In the genomic region with DNA sequence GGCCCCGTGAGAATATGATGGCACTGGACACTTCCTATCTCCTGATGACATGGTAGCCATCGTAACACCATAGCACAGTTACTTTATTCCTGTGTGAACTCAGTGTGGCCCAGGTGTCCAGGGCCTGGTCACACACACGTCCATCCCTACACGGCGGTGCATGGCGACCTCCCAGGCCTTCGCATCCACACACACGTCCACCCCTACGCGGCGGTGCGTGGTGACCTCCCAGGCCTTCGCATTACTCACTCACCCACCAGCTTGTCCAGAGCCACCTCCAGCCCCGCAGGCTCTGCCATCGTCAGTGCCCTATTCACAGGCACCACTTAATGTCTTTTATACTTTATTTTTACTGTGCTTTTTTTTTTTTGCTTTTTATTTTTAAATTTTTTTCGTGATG, we compare ENCODE assay signal across 24 cellular contexts. TPM values are rescaled to one million over a fixed set of nuclear protein-coding genes. Genes with fewer than 3 reads are reported as not detected.
A peak's percentile ranks its signal among the peaks of the same experiment; 100 is the strongest.
DNase-seq lines count a peak whose midpoint lies in the region; ATAC-seq and TF ChIP-seq lines count a peak whose summit lies in the region.
"Had no signal": no experiment of that assay in that cellular context is flagged by ENCODE, and none has a peak within 500 bp of the region (broad histone marks: within the 10 kb centered on the region; RNA-seq: fewer than 3 reads in every experiment).

No MANE protein-coding gene starts in this region.

- TF ChIP-seq CTCF in IMR-90 (conservative IDR thresholded peaks at IDR 0.05; ENCODE audit: low read depth, low read length) (no peak), neural progenitor cell (IDR thresholded peaks at IDR 0.05) (no peak), upper lobe of right lung (IDR thresholded peaks at IDR 0.05) (no peak), PC-9 (conservative IDR thresholded peaks at IDR 0.05) (no peak)

- no peaks in the 10 kb centered on the region for H3K79me1 ChIP-seq in IMR-90 (ENCODE audit: low read depth in 1 of 2, low read length in 2 of 2)

- no peak overlapping the region for H4K5ac ChIP-seq in IMR-90 (ENCODE audit: low read depth, low read length)

- H3K36me3 ChIP-seq in IMR-90 (ENCODE audit: control insufficient read depth, insufficient read depth, low read length) (peaks cover 9% of the 10 kb centered on the region), neural progenitor cell (no peaks in the 10 kb centered on the region), upper lobe of right lung (peaks cover 9% of the 10 kb centered on the region), PC-9 (ENCODE audit: low read depth) (no peaks in the 10 kb centered on the region)
- H3K36me3 ChIP-seq: BE2C had no signal

- TF ChIP-seq POLR2A in IMR-90 (IDR thresholded peaks at IDR 0.05; ENCODE audit: low read depth, low read length) = no peak

- dilution Hi-C loops in IMR-90 (cut with HindIII; ENCODE audit: low sequenced_read_pairs, unreplicated experiment) = no loop called here

- in situ Hi-C loops in IMR-90 (cut with MboI; ENCODE audit: low sequenced_read_pairs) = loop anchor here (10.0 kb wide), 1 partner anchor 264 kb away; no protein-coding TSS in a partner anchor

- H3K9me3 ChIP-seq in IMR-90 (ENCODE audit: control insufficient read depth, insufficient read depth, low read length) (no peaks in the 10 kb centered on the region), neural progenitor cell (ENCODE audit: low read depth) (no peaks in the 10 kb centered on the region), upper lobe of right lung (no peaks in the 10 kb centered on the region), PC-9 (ENCODE audit: insufficient read depth, low read depth) (no peaks in the 10 kb centered on the region)
- H3K9me3 ChIP-seq: BE2C, BLaER1 had no signal

- no peak overlapping the region for H2BK5ac ChIP-seq in IMR-90 (ENCODE audit: low read depth, low read length, poor library complexity, severe bottlenecking)

- H3K4me1 ChIP-seq in IMR-90 (ENCODE audit: control insufficient read depth, insufficient read depth, low read length) = no peaks in the 10 kb centered on the region
- H3K4me1 ChIP-seq in neural progenitor cell = peaks cover 10% of the 10 kb centered on the region
- no peaks in the 10 kb centered on the region for H3K4me1 ChIP-seq in upper lobe of right lung
- no peaks in the 10 kb centered on the region for H3K4me1 ChIP-seq in PC-9 (replicated peaks; ENCODE audit: insufficient read depth)
- H3K4me1 ChIP-seq: BE2C had no signal

- H4K91ac ChIP-seq in IMR-90 (ENCODE audit: insufficient read depth, low read depth, low read length) = no peak overlapping the region

- peaks cover 4% of the 10 kb centered on the region for H3K9me1 ChIP-seq in IMR-90 (ENCODE audit: insufficient read depth, low read length)

- no peak overlapping the region for H3K14ac ChIP-seq in IMR-90 (replicated peaks; ENCODE audit: low read depth, low read length)

- H3K18ac ChIP-seq in IMR-90 (ENCODE audit: low read depth, low read length) = no peak overlapping the region

- H3F3A ChIP-seq in neural progenitor cell (ENCODE audit: low read depth) (peaks cover 20% of the 10 kb centered on the region), PC-9 (ENCODE audit: insufficient read depth, low read depth) (no peaks in the 10 kb centered on the region)

- intact Hi-C loops in IMR-90 (cut with micrococcal nuclease) = no loop called here
- intact Hi-C loops in upper lobe of right lung (cut with DNase I) = loop anchor here (5.0 to 10.0 kb wide), 2 partner anchors 157 to 264 kb away; no protein-coding TSS in a partner anchor
- intact Hi-C loops in PC-9 (cut with micrococcal nuclease; ENCODE audit: unreplicated experiment) = no loop called here

- peak overlapping the region; percentile 57 for H3K27ac Mint-ChIP-seq in neural progenitor cell
- H3K27ac Mint-ChIP-seq: CD4-positive, alpha-beta memory T cell; CD4-positive, CD25-positive, alpha-beta regulatory T cell had no signal

- H3K27me3 Mint-ChIP-seq in neural progenitor cell (ENCODE audit: insufficient read depth, low read depth) = peaks cover 5% of the 10 kb centered on the region
- H3K27me3 Mint-ChIP-seq: CD4-positive, alpha-beta memory T cell; CD4-positive, CD25-positive, alpha-beta regulatory T cell; CD8-positive, alpha-beta memory T cell had no signal

- no peak overlapping the region for H2BK15ac ChIP-seq in IMR-90 (ENCODE audit: low read depth, low read length)

- H3K36me3 Mint-ChIP-seq in neural progenitor cell = peaks cover 14% of the 10 kb centered on the region

- no peak overlapping the region for H3K23ac ChIP-seq in IMR-90 (ENCODE audit: low read depth, low read length)

- BruUV-seq in IMR-90 (replicated peaks; lab: Mats Ljungman, UMichigan) (no TSS peak), PC-9 (replicated peaks; lab: Mats Ljungman, UMichigan) (no TSS peak)

- H3K9ac ChIP-seq in IMR-90 (ENCODE audit: low read depth, low read length) (no peak overlapping the region), neural progenitor cell (no peak overlapping the region)
- H3K9ac ChIP-seq: BLaER1 had no signal

- H3K56ac ChIP-seq in IMR-90 (ENCODE audit: extremely low read depth, insufficient read depth, low read length) = no peak overlapping the region

- TF ChIP-seq RAD21 in IMR-90 (IDR thresholded peaks at IDR 0.05; ENCODE audit: low read length) = no peak

- peak overlapping the region; percentile 48 for H2AFZ ChIP-seq in IMR-90 (replicated peaks; ENCODE audit: low read length, poor library complexity)
- H2AFZ ChIP-seq in neural progenitor cell (replicated peaks) = no peak overlapping the region
- H2AFZ ChIP-seq in PC-9 = no peak overlapping the region

- H3K4ac ChIP-seq in IMR-90 (ENCODE audit: low read depth, low read length) = no peak overlapping the region

- H4K20me1 ChIP-seq in IMR-90 (ENCODE audit: insufficient read depth, low read length) = peaks cover 4% of the 10 kb centered on the region; the same call in 1 of the 2 replicates
- peaks cover 11% of the 10 kb centered on the region for H4K20me1 ChIP-seq in neural progenitor cell (ENCODE audit: low read depth)
- no peaks in the 10 kb centered on the region for H4K20me1 ChIP-seq in PC-9 (ENCODE audit: insufficient read depth)

- no peak for DNase-seq in IMR-90
- no peak for DNase-seq in neural progenitor cell (ENCODE audit: low spot score)
- DNase-seq in upper lobe of right lung = no peak
- DNase-seq in OCI-M2 (lab: John Stamatoyannopoulos, UW; ENCODE audit: unreplicated experiment) = no peak
- DNase-seq in SKM-1 treated with dmso at 0.1 percent for 144 hours (lab: John Stamatoyannopoulos, UW; ENCODE audit: unreplicated experiment) = no peak
- DNase-seq in PC-9 = no peak
- DNase-seq: 8988T; ACHN; C1 segment of cervical spinal cord; CD4-positive, alpha-beta memory T cell; CD4-positive, CD25-positive, alpha-beta regulatory T cell; CD8-positive, alpha-beta memory T cell; COR-L47; DMS 273 treated with DMSO at 0.1 percent for 48 hours; DMS153; DMS53; DMS79; DND-41; EL; GDM1 had no signal

- H3K4me3 ChIP-seq in IMR-90 (ENCODE audit: insufficient read depth, low read depth, low read length) = no peak overlapping the region
- H3K4me3 ChIP-seq in neural progenitor cell = no peak overlapping the region
- no peak overlapping the region for H3K4me3 ChIP-seq in upper lobe of right lung
- H3K4me3 ChIP-seq in PC-9 = no peak overlapping the region
- H3K4me3 ChIP-seq: BLaER1, GM12878 had no signal

- H3K79me2 ChIP-seq in neural progenitor cell (ENCODE audit: low read depth) (no peaks in the 10 kb centered on the region), PC-9 (ENCODE audit: low read depth) (no peaks in the 10 kb centered on the region)

- no peaks in the 10 kb centered on the region for H3K9me3 Mint-ChIP-seq in neural progenitor cell
- H3K9me3 Mint-ChIP-seq: CD4-positive, alpha-beta memory T cell; CD4-positive, CD25-positive, alpha-beta regulatory T cell; CD8-positive, alpha-beta memory T cell had no signal

- no peak overlapping the region for H3K27ac ChIP-seq in IMR-90 (ENCODE audit: insufficient read depth, low read length)
- H3K27ac ChIP-seq in neural progenitor cell = no peak overlapping the region
- no peak overlapping the region for H3K27ac ChIP-seq in upper lobe of right lung
- H3K27ac ChIP-seq in PC-9 = no peak overlapping the region
- H3K27ac ChIP-seq: BLaER1 had no signal

- no peak overlapping the region for H4K8ac ChIP-seq in IMR-90 (ENCODE audit: low read depth in 2 of 2, low read length in 2 of 2)

- no peak overlapping the region for H3K4me3 Mint-ChIP-seq in neural progenitor cell
- H3K4me3 Mint-ChIP-seq: CD14-positive monocyte; CD4-positive, alpha-beta memory T cell; CD4-positive, CD25-positive, alpha-beta regulatory T cell; CD8-positive, alpha-beta memory T cell had no signal

- no peaks in the 10 kb centered on the region for H3K9me2 ChIP-seq in PC-9 (ENCODE audit: insufficient read depth)

- POLR2A ChIA-PET in IMR-90 (lab: Charles Lee; ENCODE audit: unreplicated experiment) = no interaction called here
- POLR2A ChIA-PET in PC-9 (lab: Charles Lee; ENCODE audit: unreplicated experiment) = no interaction called here

- peaks cover 11% of the 10 kb centered on the region for H3K4me1 Mint-ChIP-seq in neural progenitor cell

- H3K4me2 ChIP-seq in IMR-90 (ENCODE audit: low read depth, low read length) (no peak overlapping the region), neural progenitor cell (no peak overlapping the region), PC-9 (no peak overlapping the region)
- H3K4me2 ChIP-seq: BLaER1 had no signal

- no peak overlapping the region for H2BK120ac ChIP-seq in IMR-90 (ENCODE audit: low read depth, low read length)

- H2AK9ac ChIP-seq in IMR-90 (replicated peaks; ENCODE audit: low read depth, low read length, poor library complexity) = no peak overlapping the region

- no peaks in the 10 kb centered on the region for H3K27me3 ChIP-seq in IMR-90 (ENCODE audit: control insufficient read depth, insufficient read depth, low read length)
- no peaks in the 10 kb centered on the region for H3K27me3 ChIP-seq in neural progenitor cell
- H3K27me3 ChIP-seq in upper lobe of right lung = no peaks in the 10 kb centered on the region
- H3K27me3 ChIP-seq in PC-9 (ENCODE audit: insufficient read depth, low read depth) = no peaks in the 10 kb centered on the region
- H3K27me3 ChIP-seq: BE2C, BLaER1 had no signal

- H2AK5ac ChIP-seq in IMR-90 (ENCODE audit: low read depth, low read length) = no peak overlapping the region

- ATAC-seq in IMR-90 (ENCODE audit: low read depth) (no peak), upper lobe of right lung (peak; percentile 5)
- ATAC-seq: GM12878 had no signal

- CTCF ChIA-PET in IMR-90 (lab: Yijun Ruan, JAX) (no interaction called here), PC-9 (lab: Charles Lee) (no interaction called here)

- WGBS in IMR-90 (ENCODE audit: extremely low coverage in 2 of 2, insufficient read length in 1 of 2), 2 experiments = 93% methylated on average over 4 of the region's 16 CpGs; no CpG with 5 or more reads in 1 of the 2 experiments

- H2BK20ac ChIP-seq in IMR-90 (ENCODE audit: low read depth, low read length) = no peak overlapping the region

RNA-seq across cellular contexts. Expression of gene TEX22, which starts 39.4 kb away (rescaled TPM):
- total RNA-seq in IMR-90 (2012; rRNA removed) (under 0.01 and 0.18 TPM in 2 replicates), neural progenitor cell (ENCODE audit: low replicate concordance) (0.84 TPM in 1 of 2 replicates, not detected in the other), upper lobe of right lung (3.2 TPM), PC-9 (2021) (2.6 and 6.5 TPM in 2 replicates)
- 0.10 and 0.11 TPM in 2 replicates for polyA plus RNA-seq in IMR-90 (2012; rRNA removed)
- polyA plus RNA-seq in IMR-90 (2012; cell fraction: cytosol; rRNA removed) = 0.03 and 0.12 TPM in 2 replicates
- polyA plus RNA-seq in IMR-90 (2012; cell fraction: nucleus; rRNA removed; ENCODE audit: low replicate concordance) = 1.5 and 1.6 TPM in 2 replicates
- polyA plus RNA-seq: CD4-positive, alpha-beta memory T cell had no signal

RNA-seq across cellular contexts. Expression of gene PACS2, which starts 44.4 kb away (rescaled TPM):
- total RNA-seq in IMR-90 (2012; rRNA removed) (15.3 and 15.6 TPM in 2 replicates), neural progenitor cell (ENCODE audit: low replicate concordance) (22.5 and 41.2 TPM in 2 replicates), upper lobe of right lung (86.6 TPM), PC-9 (2021) (43.3 and 52.2 TPM in 2 replicates)
- polyA plus RNA-seq in IMR-90 (2012; rRNA removed) = 32.2 and 35.1 TPM in 2 replicates
- 21.8 and 38.1 TPM in 2 replicates for polyA plus RNA-seq in IMR-90 (2012; cell fraction: cytosol; rRNA removed)
- polyA plus RNA-seq in IMR-90 (2012; cell fraction: nucleus; rRNA removed; ENCODE audit: low replicate concordance) = 145 and 229 TPM in 2 replicates

RNA-seq across cellular contexts. Expression of gene BRF1, which starts 58.1 kb away (rescaled TPM):
- total RNA-seq in IMR-90 (2012; rRNA removed) (12.4 and 13.3 TPM in 2 replicates), neural progenitor cell (ENCODE audit: low replicate concordance) (16.9 and 40.5 TPM in 2 replicates), upper lobe of right lung (31.2 TPM), PC-9 (2021) (24.8 and 31.2 TPM in 2 replicates)
- polyA plus RNA-seq in IMR-90 (2012; rRNA removed) = 16.4 and 16.7 TPM in 2 replicates
- 13.5 and 19.0 TPM in 2 replicates for polyA plus RNA-seq in IMR-90 (2012; cell fraction: cytosol; rRNA removed)
- 44.2 and 86.6 TPM in 2 replicates for polyA plus RNA-seq in IMR-90 (2012; cell fraction: nucleus; rRNA removed; ENCODE audit: low replicate concordance)
